9 cellular contexts compared by ENCODE assay signal in genomic region chr22:46052331-46052771, GRCh38.
DNase-seq lines count a peak whose midpoint lies in the region; ATAC-seq, FAIRE-seq and TF ChIP-seq lines count a peak whose summit lies in the region.
"Had no signal": no experiment of that assay in that cellular context is flagged by ENCODE, and none has a peak within 500 bp of the region (broad histone marks: within the 10 kb centered on the region; RNA-seq: fewer than 3 reads in every experiment).

No MANE protein-coding gene starts in this region.

- DNase-seq in activated CD4-positive, alpha-beta T cell treated with anti-CD3 and anti-CD28 coated beads for 36 hours: peak; percentile 6
- no peak for DNase-seq in activated CD4-positive, alpha-beta T cell treated with anti-CD3 and anti-CD28 coated beads, Interleukin-2, amount 50 U/mL, for 4 hours
- peak in 3 of 4 donors; percentile 19 to 40 (median 37) for DNase-seq in body of pancreas
- DNase-seq in HepG2 (ENCODE audit: low spot score): no peak
- DNase-seq in NCI-H2196 (lab: John Stamatoyannopoulos, UW; ENCODE audit: unreplicated experiment): no peak
- no peak for DNase-seq in NCI-H1694 treated with DMSO at 0.1 percent for 48 hours (lab: John Stamatoyannopoulos, UW)
- DNase-seq: NCI-H526 treated with DMSO at 0.1 percent for 48 hours had no signal

- no peak for ATAC-seq in activated CD4-positive, alpha-beta T cell treated with anti-CD3 and anti-CD28 coated beads for 36 hours
- no peak for ATAC-seq in body of pancreas
- no peak for ATAC-seq in HepG2
- no peak for ATAC-seq in GM19455 (IDR thresholded peaks at IDR 0.05; ENCODE audit: unreplicated experiment)

- H3K27me3 Mint-ChIP-seq in activated CD4-positive, alpha-beta T cell treated with anti-CD3 and anti-CD28 coated beads for 36 hours: no peaks in the 10 kb centered on the region

- no peak for TF ChIP-seq CTCF in body of pancreas (IDR thresholded peaks at IDR 0.05)
- no peak for TF ChIP-seq CTCF in HepG2 (CRISPR knock-in tag; IDR thresholded peaks at IDR 0.05)

- FAIRE-seq in HepG2 (lab: Jason Lieb, UNC): no peak

- in situ Hi-C loops in HepG2 (cut with HindIII; ENCODE audit: extremely low pct_ligation_motif_present, low pct_unique_long_range_greater_than_20kb): no loop called here

- no peaks in the 10 kb centered on the region for H3K79me2 ChIP-seq in HepG2 (ENCODE audit: insufficient read depth, low read length)

- peak overlapping the region; percentile 84 to 100 (median 98) for H3K27ac ChIP-seq in body of pancreas
- H3K27ac ChIP-seq in HepG2 (ENCODE audit: extremely low read length, insufficient read depth, low read length): no peak overlapping the region
- H3K27ac ChIP-seq in thymus (ENCODE audit: low read depth): peak overlapping the region; percentile 49

- WGBS in body of pancreas, 2 donors: 9 to 23% methylated on average over 4 to 6 of the region's 6 CpGs
- WGBS in HepG2 (ENCODE audit: low lambda C conversion rate): 46% methylated on average over 6 of the region's 6 CpGs
- 95% methylated on average over 6 of the region's 6 CpGs for WGBS in thymus

- H4K20me1 ChIP-seq in HepG2 (ENCODE audit: insufficient read depth, low read length): no peaks in the 10 kb centered on the region

- TF ChIP-seq RAD21 in HepG2 (CRISPR knock-in tag; IDR thresholded peaks at IDR 0.05): no peak

- H3K27me3 ChIP-seq in body of pancreas (no peaks in the 10 kb centered on the region), HepG2 (ENCODE audit: control insufficient read depth in 1 of 2, insufficient read depth in 2 of 2, low read length in 2 of 2) (peaks cover 25 to 86% of the 10 kb centered on the region in 2 experiments), thymus (ENCODE audit: control insufficient read depth, insufficient read depth) (no peaks in the 10 kb centered on the region)

- H3K4me1 Mint-ChIP-seq in activated CD4-positive, alpha-beta T cell treated with anti-CD3 and anti-CD28 coated beads for 36 hours: peaks cover 45% of the 10 kb centered on the region

- H3K36me3 Mint-ChIP-seq in activated CD4-positive, alpha-beta T cell treated with anti-CD3 and anti-CD28 coated beads for 36 hours (ENCODE audit: low read depth): peaks cover 3% of the 10 kb centered on the region

- peak overlapping the region; percentile 95 for H3K27ac Mint-ChIP-seq in activated CD4-positive, alpha-beta T cell treated with anti-CD3 and anti-CD28 coated beads for 36 hours

- no peaks in the 10 kb centered on the region for H3K36me3 ChIP-seq in body of pancreas (replicated peaks in 1 of 2; ENCODE audit: insufficient read depth in 1 of 2, low read depth in 2 of 2)
- no peaks in the 10 kb centered on the region for H3K36me3 ChIP-seq in HepG2 (replicated peaks in 1 of 2; ENCODE audit: control insufficient read depth in 1 of 2, insufficient read depth in 2 of 2, low read length in 2 of 2)
- peaks cover 3% of the 10 kb centered on the region for H3K36me3 ChIP-seq in thymus (ENCODE audit: control insufficient read depth, insufficient read depth)

- TF ChIP-seq POLR2A in body of pancreas (IDR thresholded peaks at IDR 0.05) (peak in 1 of 3 donors; percentile 3), HepG2 (IDR thresholded peaks at IDR 0.05; ENCODE audit: insufficient read depth in 1 of 2, low read depth in 2 of 2, low read length in 2 of 2) (no peak)

- no TSS peak for BruUV-seq in HepG2 (replicated peaks; lab: Mats Ljungman, UMichigan)

- no peak overlapping the region for H3K9ac ChIP-seq in HepG2 (ENCODE audit: insufficient read depth, low read depth, low read length)

- TF ChIP-seq EP300 in HepG2 (IDR thresholded peaks at IDR 0.05; ENCODE audit: low read depth in 2 of 2, low read length in 2 of 2) (no peak), HepG2 (CRISPR knock-in tag; IDR thresholded peaks at IDR 0.05; ENCODE audit: borderline replicate concordance) (no peak)

- H2AFZ ChIP-seq in HepG2 (ENCODE audit: low read length): no peak overlapping the region

- no peak overlapping the region for H3K4me3 ChIP-seq in body of pancreas
- H3K4me3 ChIP-seq in HepG2 (replicated peaks in 1 of 3; ENCODE audit: insufficient read depth in 1 of 3, low read depth in 2 of 3, low read length in 3 of 3): no peak overlapping the region
- H3K4me3 ChIP-seq in thymus (ENCODE audit: low read length): no peak overlapping the region

- H3K4me3 Mint-ChIP-seq in activated CD4-positive, alpha-beta T cell treated with anti-CD3 and anti-CD28 coated beads for 36 hours: peak overlapping the region; percentile 82

- peaks cover 90% of the 10 kb centered on the region for H3K4me1 ChIP-seq in body of pancreas
- H3K4me1 ChIP-seq in HepG2 (ENCODE audit: insufficient read depth, low read length): no peaks in the 10 kb centered on the region
- H3K4me1 ChIP-seq in thymus (ENCODE audit: control insufficient read depth, insufficient read depth, low read length): peaks cover 4% of the 10 kb centered on the region

- POLR2A ChIA-PET in activated CD4-positive, alpha-beta T cell treated with anti-CD3 and anti-CD28 coated beads for 36 hours (lab: Charles Lee): interaction anchor here (0.9 kb wide), 1 partner anchor 20 kb away, joined by 4 read pairs; no protein-coding TSS in a partner anchor
- POLR2A ChIA-PET in HepG2 (lab: Yijun Ruan, JAX): no interaction called here

- no peaks in the 10 kb centered on the region for H3K9me3 Mint-ChIP-seq in activated CD4-positive, alpha-beta T cell treated with anti-CD3 and anti-CD28 coated beads for 36 hours (ENCODE audit: low read depth)

- H3K9me3 ChIP-seq in body of pancreas: no peaks in the 10 kb centered on the region
- no peaks in the 10 kb centered on the region for H3K9me3 ChIP-seq in HepG2 (ENCODE audit: low read length)
- peaks cover 1% of the 10 kb centered on the region for H3K9me3 ChIP-seq in thymus (ENCODE audit: control insufficient read depth)

- no peak overlapping the region for H3K4me2 ChIP-seq in HepG2 (ENCODE audit: low read depth, low read length)

- intact Hi-C loops in activated CD4-positive, alpha-beta T cell treated with anti-CD3 and anti-CD28 coated beads for 36 hours (cut with DNase I, micrococcal nuclease): loop anchor here in 1 of 2 experiments (5.0 kb wide), 1 partner anchor 200 kb away; the partner anchor contains the start of gene CDPF1
- intact Hi-C loops in body of pancreas (cut with DNase I) (no loop called here), HepG2 (cut with micrococcal nuclease; ENCODE audit: unreplicated experiment) (no loop called here)

- CTCF ChIA-PET in activated CD4-positive, alpha-beta T cell treated with anti-CD3 and anti-CD28 coated beads for 36 hours (lab: Charles Lee): interaction anchor here (0.8 to 2.0 kb wide), 2 partner anchors 16 to 30 kb away, joined by 3 to 9 read pairs; no protein-coding TSS in a partner anchor
- CTCF ChIA-PET in HepG2 (lab: Yijun Ruan, JAX; ENCODE audit: low intra/inter-chr PET ratio, low total read pairs): no interaction called here

TF ChIP-seq in HepG2, 621 proteins besides CTCF, POLR2A, EP300 and RAD21:
- TF ChIP-seq ZNF782 (CRISPR knock-in tag; IDR thresholded peaks at IDR 0.05; ENCODE audit: borderline replicate concordance): no peak
- TF ChIP-seq ZNF629 (CRISPR knock-in tag; conservative IDR thresholded peaks at IDR 0.05): peak; percentile 47; the same call in 1 of the 2 replicates

Comparison
In these comparisons a context has a peak if more than half of its experiments do, and no peak if none do; other contexts are left out.
1. DNase-seq: peak in activated CD4-positive, alpha-beta T cell treated with anti-CD3 and anti-CD28 coated beads for 36 hours (single experiment) and body of pancreas (3 of 4); none in activated CD4-positive, alpha-beta T cell treated with anti-CD3 and anti-CD28 coated beads, Interleukin-2, amount 50 U/mL, for 4 hours (0 of 2), HepG2 (single experiment), NCI-H2196 (single experiment) and NCI-H1694 treated with DMSO at 0.1 percent for 48 hours (single experiment).